Comparison of ENCODE assay signal across 25 cellular contexts in the genomic region with DNA sequence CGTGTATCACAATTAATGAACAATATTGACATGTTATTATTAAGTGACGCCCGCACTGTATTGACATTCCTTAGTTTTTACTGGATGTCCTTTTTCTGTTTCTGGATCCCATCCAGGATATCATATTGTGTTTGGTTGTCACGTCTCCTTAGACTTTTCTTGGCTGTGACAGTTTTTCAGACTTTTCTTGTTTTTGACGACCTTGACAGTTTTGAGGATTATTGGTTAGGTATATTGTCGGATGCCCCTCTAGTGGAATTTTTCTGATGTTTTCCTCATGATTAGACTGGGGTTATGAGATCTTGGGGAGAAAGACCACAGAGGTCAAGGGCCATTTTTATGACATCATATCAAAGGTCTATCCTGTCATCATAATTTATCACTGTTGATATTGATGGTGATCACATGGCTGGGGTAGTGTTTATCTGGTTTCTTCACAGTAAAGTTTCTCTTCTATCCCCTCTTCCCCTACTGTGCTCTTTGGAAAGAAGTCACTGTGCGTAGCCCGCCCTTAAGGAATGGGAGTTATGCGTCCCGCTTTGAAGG. TPM values are rescaled to one million over a fixed set of nuclear protein-coding genes. Genes with fewer than 3 reads are reported as not detected.
DNase-seq lines count a peak whose midpoint lies in the region; ATAC-seq and TF ChIP-seq lines count a peak whose summit lies in the region.
"Had no signal": no experiment of that assay in that cellular context is flagged by ENCODE, and none has a peak within 500 bp of the region (broad histone marks: within the 10 kb centered on the region; RNA-seq: fewer than 3 reads in every experiment).

No MANE protein-coding gene starts in this region.

- H3K9me2 ChIP-seq in GM23338 (ENCODE audit: insufficient read depth): no peaks in the 10 kb centered on the region

- ATAC-seq in GM23338: peak; percentile 65
- no peak for ATAC-seq in T-helper 17 cell
- ATAC-seq: GM12878, HCT116 had no signal

- H3K36me3 ChIP-seq in GM23338 (ENCODE audit: insufficient read depth) (no peaks in the 10 kb centered on the region; the same call in 1 of the 2 replicates), breast epithelium (peaks cover 8% of the 10 kb centered on the region)

- H3K9me3 ChIP-seq in T-helper 17 cell (ENCODE audit: control insufficient read depth, low read length, poor library complexity, severe bottlenecking) (no peaks in the 10 kb centered on the region), breast epithelium (no peaks in the 10 kb centered on the region)
- H3K9me3 ChIP-seq: BE2C; BLaER1 treated with 17β-estradiol and CSF1 and Interleukin-3, amounts not matched to agents 10 nM and 100 nM had no signal

- H3K27ac ChIP-seq in GM23338 (ENCODE audit: low read depth): no peak overlapping the region
- H3K27ac ChIP-seq in breast epithelium: no peak overlapping the region
- H3K27ac ChIP-seq: 22Rv1; BLaER1 treated with 17β-estradiol and CSF1 and Interleukin-3, amounts not matched to agents 10 nM and 100 nM; GM23248 had no signal

- no peak overlapping the region for H3K4me2 ChIP-seq in GM23338
- H3K4me2 ChIP-seq: BLaER1 treated with 17β-estradiol and CSF1 and Interleukin-3, amounts not matched to agents 10 nM and 100 nM had no signal

- H3K4me1 ChIP-seq in GM23338 (ENCODE audit: insufficient read depth) (no peaks in the 10 kb centered on the region), breast epithelium (no peaks in the 10 kb centered on the region)
- H3K4me1 ChIP-seq: BE2C; BLaER1 treated with 17β-estradiol and CSF1 and Interleukin-3, amounts not matched to agents 10 nM and 100 nM had no signal

- intact Hi-C loops in breast epithelium (cut with DNase I; ENCODE audit: low total_unique reads): no loop called here

- no peak overlapping the region for H2AFZ ChIP-seq in GM23338
- H2AFZ ChIP-seq: GM23248 had no signal

- no peak overlapping the region for H3K4me3 ChIP-seq in GM23338
- H3K4me3 ChIP-seq in breast epithelium: no peak overlapping the region
- H3K4me3 ChIP-seq in foreskin fibroblast (ENCODE audit: low read depth in 1 of 2, low read length in 2 of 2): no peak overlapping the region
- H3K4me3 ChIP-seq: BLaER1 treated with 17β-estradiol and CSF1 and Interleukin-3, amounts not matched to agents 10 nM and 100 nM; GM12878; GM23248 had no signal

- H3K27ac Mint-ChIP-seq in activated naive CD8-positive, alpha-beta T cell: no peak overlapping the region
- H3K27ac Mint-ChIP-seq in activated naive CD8-positive, alpha-beta T cell treated with anti-CD3 and anti-CD28 coated beads for 36 hours: no peak overlapping the region
- H3K27ac Mint-ChIP-seq in GM23338 (no peak overlapping the region), T-helper 17 cell (peak overlapping the region; percentile 68)
- H3K27ac Mint-ChIP-seq: CD4-positive, alpha-beta T cell; HFFc6 had no signal

- H3K4me1 Mint-ChIP-seq in activated naive CD8-positive, alpha-beta T cell (ENCODE audit: low read depth): peaks cover 58% of the 10 kb centered on the region
- H3K4me1 Mint-ChIP-seq in activated naive CD8-positive, alpha-beta T cell treated with anti-CD3 and anti-CD28 coated beads for 36 hours: peaks cover 36% of the 10 kb centered on the region
- H3K4me1 Mint-ChIP-seq in GM23338: peaks cover 10% of the 10 kb centered on the region
- peaks cover 43% of the 10 kb centered on the region for H3K4me1 Mint-ChIP-seq in T-helper 17 cell

- H3K79me2 ChIP-seq in GM23338 (replicated peaks; ENCODE audit: insufficient read depth): peaks cover 77% of the 10 kb centered on the region

- peaks cover 11% of the 10 kb centered on the region; the same call in 1 of the 2 replicates for H4K20me1 ChIP-seq in GM23338 (replicated peaks; ENCODE audit: insufficient read depth)

- no peaks in the 10 kb centered on the region for H3F3A ChIP-seq in GM23338 (replicated peaks; ENCODE audit: low read depth)

- no peak for TF ChIP-seq CTCF in GM23338 (conservative IDR thresholded peaks at IDR 0.05; ENCODE audit: low read depth in 2 of 2)
- no peak for TF ChIP-seq CTCF in breast epithelium (IDR thresholded peaks at IDR 0.05)
- TF ChIP-seq CTCF in foreskin fibroblast (IDR thresholded peaks at IDR 0.05; ENCODE audit: low read depth, low read length): no peak

- no peaks in the 10 kb centered on the region for H3K27me3 ChIP-seq in GM23338 (ENCODE audit: insufficient read depth)
- no peaks in the 10 kb centered on the region for H3K27me3 ChIP-seq in breast epithelium
- H3K27me3 ChIP-seq: BE2C; BLaER1 treated with 17β-estradiol and CSF1 and Interleukin-3, amounts not matched to agents 10 nM and 100 nM had no signal

- peak overlapping the region; percentile 1 for H3K4me3 Mint-ChIP-seq in activated naive CD8-positive, alpha-beta T cell
- no peak overlapping the region for H3K4me3 Mint-ChIP-seq in activated naive CD8-positive, alpha-beta T cell treated with anti-CD3 and anti-CD28 coated beads for 36 hours
- H3K4me3 Mint-ChIP-seq in GM23338 (no peak overlapping the region), T-helper 17 cell (no peak overlapping the region)
- H3K4me3 Mint-ChIP-seq: CD14-positive monocyte; CD4-positive, alpha-beta T cell; CD8-positive, alpha-beta memory T cell; H9; HFFc6 had no signal

- no peak for TF ChIP-seq POLR2A in breast epithelium (IDR thresholded peaks at IDR 0.05)

- DNase-seq in activated naive CD8-positive, alpha-beta T cell treated with anti-CD3 and anti-CD28 coated beads for 36 hours: no peak
- DNase-seq in GM23338 (ENCODE audit: low spot score) (peak; percentile 46), T-helper 17 cell (no peak), breast epithelium (ENCODE audit: low spot score in 2 of 2) (no peak), NCI-H510A treated with DMSO at 0.1 percent for 48 hours (lab: John Stamatoyannopoulos, UW) (no peak), foreskin fibroblast (no peak)
- DNase-seq: ACHN; AML-193; BE2C; CD4-positive, alpha-beta T cell; CD8-positive, alpha-beta memory T cell; COR-L47; DMS 273 treated with DMSO at 0.1 percent for 48 hours; DMS79; EL; GDM1; GM23248; H9; HFFc6 had no signal

- no peaks in the 10 kb centered on the region for H3K27me3 Mint-ChIP-seq in activated naive CD8-positive, alpha-beta T cell
- no peaks in the 10 kb centered on the region for H3K27me3 Mint-ChIP-seq in activated naive CD8-positive, alpha-beta T cell treated with anti-CD3 and anti-CD28 coated beads for 36 hours
- H3K27me3 Mint-ChIP-seq in GM23338 (ENCODE audit: insufficient read depth, low read depth, poor library complexity) (peaks cover 3% of the 10 kb centered on the region), T-helper 17 cell (no peaks in the 10 kb centered on the region)
- H3K27me3 Mint-ChIP-seq: CD4-positive, alpha-beta T cell; CD8-positive, alpha-beta memory T cell had no signal

- peaks cover 24% of the 10 kb centered on the region for H3K36me3 Mint-ChIP-seq in activated naive CD8-positive, alpha-beta T cell
- peaks cover 19% of the 10 kb centered on the region for H3K36me3 Mint-ChIP-seq in activated naive CD8-positive, alpha-beta T cell treated with anti-CD3 and anti-CD28 coated beads for 36 hours
- H3K36me3 Mint-ChIP-seq in GM23338 (ENCODE audit: low read depth) (peaks cover 11% of the 10 kb centered on the region; the same call in 2 of the 3 replicates), T-helper 17 cell (ENCODE audit: low read depth) (peaks cover 10% of the 10 kb centered on the region)

- H3K9me3 Mint-ChIP-seq in activated naive CD8-positive, alpha-beta T cell (ENCODE audit: low read depth): no peaks in the 10 kb centered on the region
- H3K9me3 Mint-ChIP-seq in activated naive CD8-positive, alpha-beta T cell treated with anti-CD3 and anti-CD28 coated beads for 36 hours: no peaks in the 10 kb centered on the region
- no peaks in the 10 kb centered on the region for H3K9me3 Mint-ChIP-seq in GM23338
- H3K9me3 Mint-ChIP-seq: CD4-positive, alpha-beta T cell; CD8-positive, alpha-beta memory T cell; H9; HFFc6 had no signal

TF ChIP-seq in GM23338, 12 proteins besides CTCF, POLR2A, EP300 and RAD21 (continues in another document):
- TF ChIP-seq EZH2 (IDR thresholded peaks at IDR 0.05; ENCODE audit: low read depth, unreplicated experiment) (no peak), ZNF114 (CRISPR knock-in tag; IDR thresholded peaks at IDR 0.05) (no peak), JUNB (IDR thresholded peaks at IDR 0.05; ENCODE audit: unreplicated experiment) (no peak)

RNA-seq across cellular contexts. Expression of a gene that starts 11.1 kb away (rescaled TPM):
- 10 to 100 TPM; 16.8 to 17.0 TPM for total RNA-seq in activated naive CD8-positive, alpha-beta T cell treated with anti-CD3 and anti-CD28 coated beads for 36 hours
- total RNA-seq in GM23338 (2014; rRNA removed; shearing (Covaris generic)): 5.6 and 6.4 TPM in 2 replicates
- polyA plus RNA-seq in GM23338 (2016; fragmentation: Nextera tagmentation; extraction: Ambion mirVana): 12.3 and 15.2 TPM in 2 replicates
- total RNA-seq in T-helper 17 cell (10 to 100 TPM; 17.0 to 18.4 TPM), breast epithelium (1 to 10 TPM; 7.4 to 9.7 (median 9.2) TPM)

RNA-seq across cellular contexts. Expression of a gene that starts 41.4 kb away (rescaled TPM):
- total RNA-seq in activated naive CD8-positive, alpha-beta T cell treated with anti-CD3 and anti-CD28 coated beads for 36 hours: 100 to 1,000 TPM; 322 to 324 TPM
- 332 and 339 TPM in 2 replicates for total RNA-seq in GM23338 (2014; rRNA removed; shearing (Covaris generic))
- 519 and 537 TPM in 2 replicates for polyA plus RNA-seq in GM23338 (2016; fragmentation: Nextera tagmentation; extraction: Ambion mirVana)
- total RNA-seq in T-helper 17 cell (100 to 1,000 TPM; 115 to 117 TPM), breast epithelium (100 to 1,000 TPM; 224 to 245 (median 224) TPM)

RNA-seq across cellular contexts. Expression of a gene that starts 41.6 kb away (rescaled TPM):
- total RNA-seq in activated naive CD8-positive, alpha-beta T cell treated with anti-CD3 and anti-CD28 coated beads for 36 hours: 10 to 100 TPM; 15.6 to 15.7 TPM
- total RNA-seq in GM23338 (2014; rRNA removed; shearing (Covaris generic)): 8.5 and 11.0 TPM in 2 replicates
- polyA plus RNA-seq in GM23338 (2016; fragmentation: Nextera tagmentation; extraction: Ambion mirVana): 31.7 and 34.8 TPM in 2 replicates
- total RNA-seq in T-helper 17 cell (1 to 10 TPM; 6.3 to 8.6 TPM), breast epithelium (10 to 100 TPM in 1 of 3 donors, 1 to 10 TPM in 2; 5.9 to 13.3 (median 9.5) TPM)
